In the genomic region with DNA sequence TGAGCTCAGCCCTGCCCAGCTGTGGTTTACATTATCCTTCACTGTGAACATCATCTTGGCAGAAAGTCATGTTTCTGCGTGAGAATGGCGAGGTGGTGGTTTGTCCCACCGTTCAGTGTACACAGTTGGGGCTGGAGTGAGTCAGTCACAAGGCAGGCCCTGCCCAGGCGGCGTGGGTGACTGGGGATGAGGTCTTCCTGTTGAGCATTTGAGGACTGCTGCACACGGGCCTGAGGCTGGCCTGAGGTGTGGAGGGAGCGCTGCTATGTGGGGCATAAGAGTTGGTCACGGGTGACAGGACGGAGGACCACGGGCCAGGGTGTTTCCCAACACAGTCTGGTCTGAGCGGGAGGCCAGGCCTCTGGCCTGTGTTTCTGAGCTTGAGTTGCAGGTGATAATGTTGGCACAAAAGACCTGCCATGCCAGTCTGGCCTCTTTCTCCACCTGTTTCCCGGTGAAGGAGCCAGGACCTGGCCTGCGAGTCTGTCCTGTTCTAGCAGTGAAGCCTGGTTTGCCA, we compare ENCODE assay signal across 13 cellular contexts. TPM values are rescaled to one million over a fixed set of nuclear protein-coding genes. Genes with fewer than 3 reads are reported as not detected.
A peak's percentile ranks its signal among the peaks of the same experiment; 100 is the strongest.
DNase-seq lines count a peak whose midpoint lies in the region; ATAC-seq and TF ChIP-seq lines count a peak whose summit lies in the region.
"Had no signal": no experiment of that assay in that cellular context is flagged by ENCODE, and none has a peak within 500 bp of the region (broad histone marks: within the 10 kb centered on the region; RNA-seq: fewer than 3 reads in every experiment).

No MANE protein-coding gene starts in this region.

- ATAC-seq in HG03571 (IDR thresholded peaks at IDR 0.05; ENCODE audit: unreplicated experiment) (no peak), GM18868 (IDR thresholded peaks at IDR 0.05; ENCODE audit: unreplicated experiment) (no peak)
- ATAC-seq: psoas muscle had no signal

- H3K36me3 Mint-ChIP-seq in dendritic cell treated with granulocyte-macrophage colony-stimulating factor and Interleukin-4, amounts not matched to agents 40 ng/mL and 50 ng/mL, for 4 days (ENCODE audit: low read depth): peaks cover 97% of the 10 kb centered on the region
- H3K36me3 Mint-ChIP-seq in nephron progenitor cell (ENCODE audit: low read depth): peaks cover 21% of the 10 kb centered on the region
- H3K36me3 Mint-ChIP-seq in activated naive CD4-positive, alpha-beta T cell treated with anti-CD3 and anti-CD28 coated beads, Interleukin-2, amount 10 ng/mL, durations not matched to agents 7 days and 5 days: no peaks in the 10 kb centered on the region

- H3K4me1 Mint-ChIP-seq in dendritic cell treated with granulocyte-macrophage colony-stimulating factor and Interleukin-4, amounts not matched to agents 40 ng/mL and 50 ng/mL, for 4 days (ENCODE audit: low read depth): peaks cover 68% of the 10 kb centered on the region
- H3K4me1 Mint-ChIP-seq in nephron progenitor cell: peaks cover 47% of the 10 kb centered on the region
- H3K4me1 Mint-ChIP-seq in activated naive CD4-positive, alpha-beta T cell treated with anti-CD3 and anti-CD28 coated beads, Interleukin-2, amount 10 ng/mL, durations not matched to agents 7 days and 5 days: no peaks in the 10 kb centered on the region

- TF ChIP-seq CTCF in nephron progenitor cell (IDR thresholded peaks at IDR 0.05): no peak

- DNase-seq in AG08396 (ENCODE audit: low spot score) (peak; percentile 89), M059J (ENCODE audit: low read depth) (peak; percentile 97), nephron progenitor cell (no peak), KG1 (lab: John Stamatoyannopoulos, UW) (no peak)
- no peak for DNase-seq in activated naive CD4-positive, alpha-beta T cell treated with anti-CD3 and anti-CD28 coated beads, Interleukin-2, amount 10 ng/mL, durations not matched to agents 7 days and 5 days
- DNase-seq: activated gamma-delta T cell treated with Interleukin-2 at 50 U/mL for 16 hours, heart left ventricle, NCI-H2171, psoas muscle had no signal

- no peak overlapping the region for H3K4me3 Mint-ChIP-seq in dendritic cell treated with granulocyte-macrophage colony-stimulating factor and Interleukin-4, amounts not matched to agents 40 ng/mL and 50 ng/mL, for 4 days
- H3K4me3 Mint-ChIP-seq in nephron progenitor cell: no peak overlapping the region
- H3K4me3 Mint-ChIP-seq in activated naive CD4-positive, alpha-beta T cell treated with anti-CD3 and anti-CD28 coated beads, Interleukin-2, amount 10 ng/mL, durations not matched to agents 7 days and 5 days: no peak overlapping the region
- H3K4me3 Mint-ChIP-seq: stimulated activated naive CD8-positive, alpha-beta T cell treated with anti-CD3 and anti-CD28 coated beads, Interleukin-15, Interleukin-2, amounts not matched to agents 100 ng/mL and 50 ng/mL, for 24 hours had no signal

- no peaks in the 10 kb centered on the region for H3K9me3 Mint-ChIP-seq in dendritic cell treated with granulocyte-macrophage colony-stimulating factor and Interleukin-4, amounts not matched to agents 40 ng/mL and 50 ng/mL, for 4 days
- no peaks in the 10 kb centered on the region for H3K9me3 Mint-ChIP-seq in nephron progenitor cell
- H3K9me3 Mint-ChIP-seq in activated naive CD4-positive, alpha-beta T cell treated with anti-CD3 and anti-CD28 coated beads, Interleukin-2, amount 10 ng/mL, durations not matched to agents 7 days and 5 days: no peaks in the 10 kb centered on the region
- H3K9me3 Mint-ChIP-seq: stimulated activated naive CD8-positive, alpha-beta T cell treated with anti-CD3 and anti-CD28 coated beads, Interleukin-15, Interleukin-2, amounts not matched to agents 100 ng/mL and 50 ng/mL, for 24 hours had no signal

- peak overlapping the region; percentile 59 for H3K27ac Mint-ChIP-seq in dendritic cell treated with granulocyte-macrophage colony-stimulating factor and Interleukin-4, amounts not matched to agents 40 ng/mL and 50 ng/mL, for 4 days
- H3K27ac Mint-ChIP-seq in nephron progenitor cell: peak overlapping the region; percentile 94
- no peak overlapping the region for H3K27ac Mint-ChIP-seq in activated naive CD4-positive, alpha-beta T cell treated with anti-CD3 and anti-CD28 coated beads, Interleukin-2, amount 10 ng/mL, durations not matched to agents 7 days and 5 days
- H3K27ac Mint-ChIP-seq: stimulated activated naive CD8-positive, alpha-beta T cell treated with anti-CD3 and anti-CD28 coated beads, Interleukin-15, Interleukin-2, amounts not matched to agents 100 ng/mL and 50 ng/mL, for 24 hours had no signal

- intact Hi-C loops in dendritic cell treated with granulocyte-macrophage colony-stimulating factor and Interleukin-4, amounts not matched to agents 40 ng/mL and 50 ng/mL, for 4 days (cut with micrococcal nuclease): no loop called here

- H3K27me3 Mint-ChIP-seq in dendritic cell treated with granulocyte-macrophage colony-stimulating factor and Interleukin-4, amounts not matched to agents 40 ng/mL and 50 ng/mL, for 4 days: no peaks in the 10 kb centered on the region
- no peaks in the 10 kb centered on the region for H3K27me3 Mint-ChIP-seq in nephron progenitor cell (ENCODE audit: low read depth, poor library complexity)
- H3K27me3 Mint-ChIP-seq in activated naive CD4-positive, alpha-beta T cell treated with anti-CD3 and anti-CD28 coated beads, Interleukin-2, amount 10 ng/mL, durations not matched to agents 7 days and 5 days: no peaks in the 10 kb centered on the region
- H3K27me3 Mint-ChIP-seq: stimulated activated naive CD8-positive, alpha-beta T cell treated with anti-CD3 and anti-CD28 coated beads, Interleukin-15, Interleukin-2, amounts not matched to agents 100 ng/mL and 50 ng/mL, for 24 hours had no signal

- CTCF ChIA-PET in activated naive CD4-positive, alpha-beta T cell treated with anti-CD3 and anti-CD28 coated beads, Interleukin-2, amount 10 ng/mL, durations not matched to agents 7 days and 5 days (lab: Charles Lee): no interaction called here

RNA-seq across cellular contexts. Expression of a gene that starts 13.4 kb away (rescaled TPM):
- total RNA-seq in M059J (2014; rRNA removed; shearing (Covaris generic)): not detected in 2 replicates

RNA-seq across cellular contexts. Expression of a gene that starts 25.1 kb away (rescaled TPM):
- 88.9 and 114 TPM in 2 replicates for total RNA-seq in M059J (2014; rRNA removed; shearing (Covaris generic))

RNA-seq across cellular contexts. Expression of a gene that starts 26.3 kb away (rescaled TPM):
- 8.5 and 8.9 TPM in 2 replicates for total RNA-seq in M059J (2014; rRNA removed; shearing (Covaris generic))

RNA-seq across cellular contexts. Expression of a gene that starts 29.0 kb away (rescaled TPM):
- total RNA-seq in M059J (2014; rRNA removed; shearing (Covaris generic)): 0.91 and 2.3 TPM in 2 replicates

RNA-seq across cellular contexts. Expression of a gene that starts 34.5 kb away (rescaled TPM):
- not detected in 2 replicates for total RNA-seq in M059J (2014; rRNA removed; shearing (Covaris generic))

Comparison
In these comparisons a context has a peak if more than half of its experiments do, and no peak if none do; other contexts are left out.
1. DNase-seq: peak in AG08396 (single experiment) and M059J (single experiment); none in nephron progenitor cell (single experiment), KG1 (single experiment) and activated naive CD4-positive, alpha-beta T cell treated with anti-CD3 and anti-CD28 coated beads, Interleukin-2, amount 10 ng/mL, durations not matched to agents 7 days and 5 days (single experiment).